In genomic region chr17:50203086-50203485, GRCh38 we compare ENCODE assay signal across 17 cellular contexts. TPM values are rescaled to one million over a fixed set of nuclear protein-coding genes. Genes with fewer than 3 reads are reported as not detected.
DNase-seq lines count a peak whose midpoint lies in the region; ATAC-seq and TF ChIP-seq lines count a peak whose summit lies in the region.
"Had no signal": no experiment of that assay in that cellular context is flagged by ENCODE, and none has a peak within 500 bp of the region (broad histone marks: within the 10 kb centered on the region; RNA-seq: fewer than 3 reads in every experiment).

No MANE protein-coding gene starts in this region.

- DNase-seq in BJ (ENCODE audit: low read depth) (no peak), RWPE2 (ENCODE audit: low spot score) (peak; percentile 29), NCI-H1105 (lab: John Stamatoyannopoulos, UW) (no peak), SJCRH30 (no peak), 8988T (no peak)
- no peak for DNase-seq in activated CD4-positive, alpha-beta memory T cell treated with anti-CD3 and anti-CD28 coated beads, Interleukin-2, amount 10 ng/mL, durations not matched to agents 7 days and 5 days
- DNase-seq: activated T-cell treated with anti-CD3 and anti-CD28 coated beads, Interleukin-2, amount 50 U/mL, for 4 hours; CD4-positive, CD25-positive, alpha-beta regulatory T cell; endodermal cell; hippocampal formation; lower lobe of right lung; NCI-H146; pancreas; stimulated activated CD4-positive, alpha-beta T cell treated with anti-CD3 and anti-CD28 coated beads, Interleukin-2, amount 100 ng/mL, for 24 hours had no signal

- TF ChIP-seq POLR2A in gastroesophageal sphincter (IDR thresholded peaks at IDR 0.05) = no peak

- H3K27me3 ChIP-seq in BJ (ENCODE audit: control insufficient read depth, insufficient read depth, low read length) (no peaks in the 10 kb centered on the region), RWPE2 (ENCODE audit: insufficient read depth, poor library complexity, severe bottlenecking) (no peaks in the 10 kb centered on the region), gastroesophageal sphincter (peaks cover 11% of the 10 kb centered on the region), skeletal muscle tissue (ENCODE audit: control insufficient read depth in 3 of 3, insufficient read depth in 3 of 3, low read length in 3 of 3) (peaks cover 30 to 45% (median 45%) of the 10 kb centered on the region in 3 donors), SJCRH30 (peaks cover 12% of the 10 kb centered on the region)

- POLR2A ChIA-PET in BJ (lab: Charles Lee) = interaction anchor here (0.6 to 6.3 kb wide), 8 partner anchors 8 to 95 kb away, joined by 3 to 286 read pairs (median 24); partner anchors contain the start of gene TMEM92
- POLR2A ChIA-PET in activated CD4-positive, alpha-beta memory T cell treated with anti-CD3 and anti-CD28 coated beads, Interleukin-2, amount 10 ng/mL, durations not matched to agents 7 days and 5 days (lab: Charles Lee) = no interaction called here

- H3K36me3 Mint-ChIP-seq in activated CD4-positive, alpha-beta memory T cell treated with anti-CD3 and anti-CD28 coated beads, Interleukin-2, amount 10 ng/mL, durations not matched to agents 7 days and 5 days (ENCODE audit: low read depth) = no peaks in the 10 kb centered on the region
- H3K36me3 Mint-ChIP-seq: CD4-positive, CD25-positive, alpha-beta regulatory T cell had no signal

- no peak overlapping the region for H3K9ac ChIP-seq in skeletal muscle tissue (ENCODE audit: low read depth in 1 of 3, low read length in 3 of 3)

- H3K4me1 ChIP-seq in RWPE2 (ENCODE audit: insufficient read depth, poor library complexity, severe bottlenecking) (peaks cover 4% of the 10 kb centered on the region), gastroesophageal sphincter (peaks cover under 1 to 86% (median 28%) of the 10 kb centered on the region in 3 donors), skeletal muscle tissue (ENCODE audit: control insufficient read depth in 3 of 3, insufficient read depth in 3 of 3, low read length in 3 of 3) (peaks cover 17 to 41% (median 17%) of the 10 kb centered on the region in 3 donors), SJCRH30 (peaks cover 6% of the 10 kb centered on the region)

- no peak overlapping the region for H3K27ac ChIP-seq in RWPE2 (ENCODE audit: poor library complexity, severe bottlenecking)
- H3K27ac ChIP-seq in gastroesophageal sphincter = peak overlapping the region in 3 of 4 donors; percentile 45 to 94 (median 60)
- H3K27ac ChIP-seq in skeletal muscle tissue (ENCODE audit: low read depth, low read length) = peak overlapping the region; percentile 69
- no peak overlapping the region for H3K27ac ChIP-seq in SJCRH30
- H3K27ac ChIP-seq: lower lobe of right lung, pancreas had no signal

- CTCF ChIA-PET in BJ (lab: Yijun Ruan, JAX) = interaction anchor here (0.7 to 23.7 kb wide), 7 partner anchors 9 to 67 kb away, joined by 3 to 515 read pairs (median 7); partner anchors contain the start of gene TMEM92
- CTCF ChIA-PET in activated CD4-positive, alpha-beta memory T cell treated with anti-CD3 and anti-CD28 coated beads, Interleukin-2, amount 10 ng/mL, durations not matched to agents 7 days and 5 days (lab: Charles Lee) = interaction anchor here (1.8 to 4.5 kb wide), 4 partner anchors 9 to 92 kb away, joined by 5 to 130 read pairs (median 26); no protein-coding TSS in a partner anchor

- no peak overlapping the region for H3K4me3 Mint-ChIP-seq in activated CD4-positive, alpha-beta memory T cell treated with anti-CD3 and anti-CD28 coated beads, Interleukin-2, amount 10 ng/mL, durations not matched to agents 7 days and 5 days
- H3K4me3 Mint-ChIP-seq: activated T-cell treated with anti-CD3 and anti-CD28 coated beads, Interleukin-2, amount 50 U/mL, for 4 hours; endodermal cell had no signal

- no peak for ATAC-seq in RWPE2 (ENCODE audit: low read depth)
- no peak for ATAC-seq in gastroesophageal sphincter
- ATAC-seq: activated CD4-positive, CD25-positive, alpha-beta regulatory T cell treated with anti-CD3 and anti-CD28 coated beads, Interleukin-2, amount 50 U/mL, for 24 hours; activated T-cell treated with anti-CD3 and anti-CD28 coated beads, Interleukin-2, amount 50 U/mL, for 4 hours; lower lobe of right lung; pancreas had no signal

- peaks cover 19% of the 10 kb centered on the region for H3K36me3 ChIP-seq in BJ (ENCODE audit: control insufficient read depth, insufficient read depth, low read length)
- 0 out of 2 replicates have a peak, but pooled peaks cover under 1% of the 10 kb centered on the region for H3K36me3 ChIP-seq in RWPE2 (ENCODE audit: low read depth)
- peaks cover 0 to 5% of the 10 kb centered on the region in 2 donors for H3K36me3 ChIP-seq in gastroesophageal sphincter
- peaks cover 0 to 4% (median 3%) of the 10 kb centered on the region in 3 donors for H3K36me3 ChIP-seq in skeletal muscle tissue (ENCODE audit: control insufficient read depth in 3 of 3, insufficient read depth in 3 of 3, low read length in 3 of 3)
- H3K36me3 ChIP-seq in SJCRH30 = no peaks in the 10 kb centered on the region
- H3K36me3 ChIP-seq: pancreas had no signal

- H3K27me3 Mint-ChIP-seq in activated CD4-positive, alpha-beta memory T cell treated with anti-CD3 and anti-CD28 coated beads, Interleukin-2, amount 10 ng/mL, durations not matched to agents 7 days and 5 days = peaks cover 73% of the 10 kb centered on the region

- H3K27ac Mint-ChIP-seq in activated CD4-positive, alpha-beta memory T cell treated with anti-CD3 and anti-CD28 coated beads, Interleukin-2, amount 10 ng/mL, durations not matched to agents 7 days and 5 days = no peak overlapping the region
- H3K27ac Mint-ChIP-seq: endodermal cell had no signal

- TF ChIP-seq EP300 in gastroesophageal sphincter (IDR thresholded peaks at IDR 0.05) = no peak

- H3K9me3 ChIP-seq in RWPE2 (ENCODE audit: severe bottlenecking) (no peaks in the 10 kb centered on the region), gastroesophageal sphincter (no peaks in the 10 kb centered on the region), skeletal muscle tissue (ENCODE audit: control insufficient read depth in 3 of 3, low read length in 3 of 3) (no peaks in the 10 kb centered on the region), SJCRH30 (replicated peaks) (no peaks in the 10 kb centered on the region)
- H3K9me3 ChIP-seq: lower lobe of right lung, pancreas had no signal

- no CpG with 5 or more reads among the region's 14 CpGs for WGBS in gastroesophageal sphincter (ENCODE audit: low coverage in 1 of 2), 2 donors

- H3K9me3 Mint-ChIP-seq in activated CD4-positive, alpha-beta memory T cell treated with anti-CD3 and anti-CD28 coated beads, Interleukin-2, amount 10 ng/mL, durations not matched to agents 7 days and 5 days = no peaks in the 10 kb centered on the region
- H3K9me3 Mint-ChIP-seq: activated T-cell treated with anti-CD3 and anti-CD28 coated beads, Interleukin-2, amount 50 U/mL, for 4 hours; endodermal cell had no signal

- TF ChIP-seq CTCF in BJ (IDR thresholded peaks at IDR 0.05; ENCODE audit: insufficient read depth, low read depth, low read length) (peak; percentile 24; the same call in 1 of the 2 replicates), RWPE2 (IDR thresholded peaks at IDR 0.05; ENCODE audit: poor library complexity, severe bottlenecking) (no peak), gastroesophageal sphincter (IDR thresholded peaks at IDR 0.05) (no peak)

- H3K4me1 Mint-ChIP-seq in activated CD4-positive, alpha-beta memory T cell treated with anti-CD3 and anti-CD28 coated beads, Interleukin-2, amount 10 ng/mL, durations not matched to agents 7 days and 5 days = peaks cover 20% of the 10 kb centered on the region

- peak overlapping the region; percentile 97 for H3K4me3 ChIP-seq in BJ (ENCODE audit: low read depth, low read length)
- no peak overlapping the region for H3K4me3 ChIP-seq in RWPE2 (ENCODE audit: severe bottlenecking)
- no peak overlapping the region for H3K4me3 ChIP-seq in gastroesophageal sphincter
- no peak overlapping the region for H3K4me3 ChIP-seq in skeletal muscle tissue (ENCODE audit: low read length in 3 of 3)
- H3K4me3 ChIP-seq in SJCRH30 = no peak overlapping the region
- H3K4me3 ChIP-seq: lower lobe of right lung, pancreas had no signal

RNA-seq across cellular contexts. Expression of gene COL1A1, which starts 1.7 kb away (rescaled TPM):
- 1,679 and 2,161 TPM in 2 replicates for polyA plus RNA-seq in BJ (2011; rRNA removed)
- 4,131 and 5,702 TPM in 2 replicates for polyA minus RNA-seq in BJ (2011; rRNA and poly(A)+ RNA removed)
- total RNA-seq in gastroesophageal sphincter (10 to 100 TPM; 14.6 to 92.9 (median 69.7) TPM), skeletal muscle tissue (3,450 TPM)
- total RNA-seq in SJCRH30 (2014; rRNA removed; shearing (Covaris generic)) = 4.2 and 4.4 TPM in 2 replicates
- total RNA-seq in activated CD4-positive, alpha-beta memory T cell treated with anti-CD3 and anti-CD28 coated beads, Interleukin-2, amount 10 ng/mL, durations not matched to agents 7 days and 5 days = under 1 TPM; 0.50 to 0.55 TPM
- polyA plus RNA-seq: CD4-positive, CD25-positive, alpha-beta regulatory T cell had no signal

RNA-seq across cellular contexts. Expression of gene SGCA, which starts 37.3 kb away (rescaled TPM):
- polyA plus RNA-seq in BJ (2011; rRNA removed) = 0.09 and 0.40 TPM in 2 replicates
- not detected in 2 replicates for polyA minus RNA-seq in BJ (2011; rRNA and poly(A)+ RNA removed)
- total RNA-seq in gastroesophageal sphincter (100 to 1,000 TPM in 2 of 4 donors, 10 to 100 TPM in 2; 58.1 to 145 (median 93.4) TPM), skeletal muscle tissue (158 TPM)
- total RNA-seq in SJCRH30 (2014; rRNA removed; shearing (Covaris generic)) = 43.2 and 43.4 TPM in 2 replicates
- total RNA-seq in activated CD4-positive, alpha-beta memory T cell treated with anti-CD3 and anti-CD28 coated beads, Interleukin-2, amount 10 ng/mL, durations not matched to agents 7 days and 5 days = under 1 TPM in 1 of 2 experiments, not detected in 1; 0.30 TPM
- total RNA-seq: activated T-cell treated with anti-CD3 and anti-CD28 coated beads, Interleukin-2, amount 50 U/mL, for 4 hours; CD4-positive, CD25-positive, alpha-beta regulatory T cell had no signal
- polyA plus RNA-seq: CD4-positive, CD25-positive, alpha-beta regulatory T cell had no signal

RNA-seq across cellular contexts. Expression of gene PPP1R9B, which starts 52.6 kb away (rescaled TPM):
- 17.2 and 19.3 TPM in 2 replicates for polyA plus RNA-seq in BJ (2011; rRNA removed)
- polyA minus RNA-seq in BJ (2011; rRNA and poly(A)+ RNA removed) = 27.3 and 31.6 TPM in 2 replicates
- total RNA-seq in gastroesophageal sphincter (10 to 100 TPM; 23.3 to 38.1 (median 30.8) TPM), skeletal muscle tissue (19.3 TPM)
- 32.1 TPM in 2 replicates for total RNA-seq in SJCRH30 (2014; rRNA removed; shearing (Covaris generic))
- 100 to 1,000 TPM; 136 to 137 TPM for total RNA-seq in activated CD4-positive, alpha-beta memory T cell treated with anti-CD3 and anti-CD28 coated beads, Interleukin-2, amount 10 ng/mL, durations not matched to agents 7 days and 5 days

Comparison
In these comparisons a context has a peak if more than half of its experiments do, and no peak if none do; other contexts are left out.
1. H3K27ac ChIP-seq: peak in gastroesophageal sphincter (3 of 4) and skeletal muscle tissue (single experiment); none in RWPE2 (single experiment) and SJCRH30 (single experiment).
2. RNA of gene COL1A1, which starts 1.7 kb away (total RNA-seq): 3,450 TPM in skeletal muscle tissue (single experiment); 14.6 to 92.9 TPM in gastroesophageal sphincter, 4.2 to 4.4 TPM in SJCRH30 and 0.50 to 0.55 TPM in activated CD4-positive, alpha-beta memory T cell treated with anti-CD3 and anti-CD28 coated beads, Interleukin-2, amount 10 ng/mL, durations not matched to agents 7 days and 5 days; every median in the first group is over 10 times any median in the second.
3. RNA of gene SGCA, which starts 37.3 kb away (total RNA-seq): 158 TPM in skeletal muscle tissue (single experiment), 58.1 to 145 TPM in gastroesophageal sphincter and 43.2 to 43.4 TPM in SJCRH30; 0.30 TPM in activated CD4-positive, alpha-beta memory T cell treated with anti-CD3 and anti-CD28 coated beads, Interleukin-2, amount 10 ng/mL, durations not matched to agents 7 days and 5 days; every median in the first group is over 10 times any median in the second.